In genomic region chr2:96960271-96960955, GRCh38 we compare ENCODE assay signal across 8 cellular contexts. TPM values are rescaled to one million over a fixed set of nuclear protein-coding genes. Genes with fewer than 3 reads are reported as not detected.
DNase-seq lines count a peak whose midpoint lies in the region; ATAC-seq and TF ChIP-seq lines count a peak whose summit lies in the region.

No MANE protein-coding gene starts in this region.

- no CpG with 5 or more reads among the region's 19 CpGs for WGBS in neuronal stem cell (ENCODE audit: extremely low coverage in 2 of 2, insufficient read length in 2 of 2, insufficient replicate concordance in 1 of 2), 2 donors

- no peak overlapping the region for H3K4me3 ChIP-seq in MG63
- H3K4me3 ChIP-seq in fibroblast of pulmonary artery (replicated peaks; ENCODE audit: low read depth, low read length): no peak overlapping the region
- no peak overlapping the region for H3K4me3 ChIP-seq in neuronal stem cell (ENCODE audit: low read length in 2 of 2)

- H2BK15ac ChIP-seq in neuronal stem cell (ENCODE audit: low read length): peak overlapping the region; percentile 94

- no peak overlapping the region for H3K14ac ChIP-seq in neuronal stem cell (ENCODE audit: low read length)

- H3K23ac ChIP-seq in neuronal stem cell (ENCODE audit: low read depth, low read length, poor library complexity): peak overlapping the region; percentile 81

- no peak overlapping the region for H4K91ac ChIP-seq in neuronal stem cell (ENCODE audit: low read depth, low read length, poor library complexity)

- H2BK12ac ChIP-seq in neuronal stem cell (ENCODE audit: low read length): peak overlapping the region; percentile 11

- H3K4me1 ChIP-seq in neuronal stem cell (ENCODE audit: control insufficient read depth in 2 of 2, insufficient read depth in 1 of 2, low read depth in 1 of 2, low read length in 2 of 2): peaks cover 11 to 23% of the 10 kb centered on the region in 2 donors

- no peak overlapping the region for H3K27ac ChIP-seq in neuronal stem cell (replicated peaks; ENCODE audit: low read length)
- H3K27ac ChIP-seq in substantia nigra (ENCODE audit: low read depth, low read length, poor library complexity, severe bottlenecking): peak overlapping the region; percentile 59

- H3K36me3 ChIP-seq in MG63: no peaks in the 10 kb centered on the region
- no peaks in the 10 kb centered on the region for H3K36me3 ChIP-seq in neuronal stem cell (replicated peaks in 1 of 2; ENCODE audit: control insufficient read depth in 2 of 2, insufficient read depth in 2 of 2, low read length in 2 of 2)

- H2AK5ac ChIP-seq in neuronal stem cell (ENCODE audit: low read depth, low read length): peak overlapping the region; percentile 95

- H3K9me3 ChIP-seq in MG63 (no peaks in the 10 kb centered on the region), neuronal stem cell (replicated peaks in 1 of 2; ENCODE audit: control insufficient read depth in 2 of 2, insufficient read depth in 1 of 2, low read depth in 1 of 2, low read length in 2 of 2) (no peaks in the 10 kb centered on the region)

- H3K27me3 ChIP-seq in MG63 (no peaks in the 10 kb centered on the region), neuronal stem cell (ENCODE audit: control insufficient read depth in 3 of 3, insufficient read depth in 3 of 3, low read depth in 1 of 3, low read length in 3 of 3) (peaks cover 0 to 6% (median 0%) of the 10 kb centered on the region in 3 experiments)

- no peak overlapping the region for H2BK5ac ChIP-seq in neuronal stem cell (ENCODE audit: low read length)

- no peak overlapping the region for H3K4me2 ChIP-seq in neuronal stem cell (ENCODE audit: insufficient read depth, low read length, poor library complexity, severe bottlenecking)

- H3K18ac ChIP-seq in neuronal stem cell (ENCODE audit: low read length): peak overlapping the region; percentile 72

- H3K4ac ChIP-seq in neuronal stem cell (ENCODE audit: low read length): peak overlapping the region; percentile 56

- H2AFZ ChIP-seq in neuronal stem cell (ENCODE audit: low read length): peak overlapping the region; percentile 33

- peak overlapping the region; percentile 54 for H3K9ac ChIP-seq in neuronal stem cell (ENCODE audit: low read depth, low read length, poor library complexity)

- peak; percentile 55 for ATAC-seq in GM21381 (IDR thresholded peaks at IDR 0.05; ENCODE audit: unreplicated experiment)

- peak; percentile 88 for TF ChIP-seq CTCF in fibroblast of pulmonary artery (IDR thresholded peaks at IDR 0.05; ENCODE audit: low read length, missing control alignments)

- no peak overlapping the region for H2BK120ac ChIP-seq in neuronal stem cell (ENCODE audit: low read depth, low read length)

- peak overlapping the region; percentile 52 for H4K8ac ChIP-seq in neuronal stem cell (ENCODE audit: low read depth, low read length)

- peak in 12 of 14 donors; percentile 55 to 94 (median 74) for DNase-seq in C1 segment of cervical spinal cord (lab: John Stamatoyannopoulos, UW)
- DNase-seq in MG63: peak; percentile 79
- peak; percentile 75 for DNase-seq in RPMI7951 (ENCODE audit: low read depth)
- DNase-seq in activated T-helper 1 cell treated with anti-CD3 and anti-CD28 coated beads, Interleukin-2, amount 50 U/mL, for 16 hours (ENCODE audit: low read depth in 1 of 2, low spot score in 1 of 2): peak; percentile 64 to 77
- DNase-seq in fibroblast of pulmonary artery (ENCODE audit: low read depth): peak; percentile 87
- DNase-seq in neuronal stem cell (ENCODE audit: low spot score): peak; percentile 84
- DNase-seq in substantia nigra (lab: John Stamatoyannopoulos, UW): peak in 48 of 49 donors; percentile 32 to 97 (median 81)

- H3K79me1 ChIP-seq in neuronal stem cell (ENCODE audit: low read depth, low read length): no peaks in the 10 kb centered on the region

RNA-seq across cellular contexts. Expression of gene FAM178B, which starts 26.0 kb away (rescaled TPM):
- not detected in 2 replicates for total RNA-seq in MG63 (2014; rRNA removed; shearing (Covaris generic); ENCODE audit: low replicate concordance)
- total RNA-seq in RPMI7951 (2014; rRNA removed; shearing (Covaris generic)): 0.24 TPM in 1 of 2 replicates, not detected in the other
- 1.0 TPM for polyA plus RNA-seq in neuronal stem cell (2013, experiment 1 of 2)
- polyA plus RNA-seq in neuronal stem cell (2013, experiment 2 of 2): 1.0 TPM
